8 cellular contexts compared by ENCODE assay signal in genomic region chr4:110196871-110197420, GRCh38. TPM values are rescaled to one million over a fixed set of nuclear protein-coding genes. Genes with fewer than 3 reads are reported as not detected.
DNase-seq lines count a peak whose midpoint lies in the region; ATAC-seq and TF ChIP-seq lines count a peak whose summit lies in the region.

No MANE protein-coding gene starts in this region.

- H2AFZ ChIP-seq in OCI-LY1 (ENCODE audit: low read length) (no peak overlapping the region), neural cell (ENCODE audit: low read depth, low read length) (peak overlapping the region; percentile 51)

- no peak for TF ChIP-seq RAD21 in neural cell (conservative IDR thresholded peaks at IDR 0.05)

- H3K4me1 ChIP-seq in OCI-LY1 (ENCODE audit: insufficient read depth, low read length, severe bottlenecking) (peaks cover 66% of the 10 kb centered on the region), testis (peaks cover 9% of the 10 kb centered on the region)

- peak; percentile 51 for TF ChIP-seq POLR2A in GM18526 (IDR thresholded peaks at IDR 0.05; ENCODE audit: extremely low read depth, insufficient read length)
- TF ChIP-seq POLR2A in testis (IDR thresholded peaks at IDR 0.05) = no peak

- intact Hi-C loops in testis (cut with DNase I; ENCODE audit: low total_unique reads) = no loop called here

- H3K27me3 ChIP-seq in OCI-LY1 (ENCODE audit: insufficient read depth, low read length) = no peaks in the 10 kb centered on the region
- no peaks in the 10 kb centered on the region for H3K27me3 ChIP-seq in neural cell (ENCODE audit: insufficient read depth, low read depth, low read length)
- no peaks in the 10 kb centered on the region for H3K27me3 ChIP-seq in testis

- H3K4me2 ChIP-seq in OCI-LY1 (ENCODE audit: low read length) (peak overlapping the region; percentile 95), neural cell (ENCODE audit: low read length) (peak overlapping the region; percentile 42)

- H3F3A ChIP-seq in OCI-LY1 (ENCODE audit: insufficient read depth, low read length) = no peaks in the 10 kb centered on the region; the same call in 1 of the 2 replicates
- H3F3A ChIP-seq in neural cell (ENCODE audit: insufficient read depth, low read length, poor library complexity, severe bottlenecking) = peaks cover 7% of the 10 kb centered on the region

- H3K9ac ChIP-seq in OCI-LY1 (ENCODE audit: low read length) (peak overlapping the region; percentile 79), neural cell (ENCODE audit: low read length) (peak overlapping the region; percentile 90)

- H4K20me1 ChIP-seq in OCI-LY1 (ENCODE audit: insufficient read depth, low read length) = no peaks in the 10 kb centered on the region
- H4K20me1 ChIP-seq in neural cell (ENCODE audit: insufficient read depth) = no peaks in the 10 kb centered on the region

- TF ChIP-seq CTCF in OCI-LY1 (IDR thresholded peaks at IDR 0.05; ENCODE audit: low read length) (no peak), fibroblast of villous mesenchyme (IDR thresholded peaks at IDR 0.05; ENCODE audit: insufficient read depth, low read depth, low read length) (no peak), neural cell (IDR thresholded peaks at IDR 0.05; ENCODE audit: poor library complexity, severe bottlenecking) (no peak), testis (IDR thresholded peaks at IDR 0.05) (no peak)

- 0 to 1% methylated on average over 2 to 34 of the region's 44 CpGs for WGBS in testis, 2 donors

- no peak for TF ChIP-seq EP300 in neural cell (conservative IDR thresholded peaks at IDR 0.05; ENCODE audit: poor library complexity, severe bottlenecking)

- peak; percentile 29 for ATAC-seq in HG03045 (IDR thresholded peaks at IDR 0.05; ENCODE audit: unreplicated experiment)

- H3K9me3 ChIP-seq in OCI-LY1 (ENCODE audit: low read length) (no peaks in the 10 kb centered on the region), neural cell (ENCODE audit: low read length) (no peaks in the 10 kb centered on the region), testis (no peaks in the 10 kb centered on the region)

- H3K36me3 ChIP-seq in OCI-LY1 (ENCODE audit: insufficient read depth, low read length) (peaks cover 18% of the 10 kb centered on the region), neural cell (ENCODE audit: insufficient read depth, low read length) (no peaks in the 10 kb centered on the region), testis (ENCODE audit: low read depth, missing control alignments) (no peaks in the 10 kb centered on the region)

- DNase-seq in A172 (ENCODE audit: low spot score) (peak; percentile 16), fibroblast of villous mesenchyme (ENCODE audit: low read depth) (peak; percentile 42), testis (peak; percentile 50)
- DNase-seq in activated effector memory CD4-positive, alpha-beta T cell treated with Interleukin-2 at 50 U/mL for 16 hours = peak; percentile 47

- H3K9me2 ChIP-seq in OCI-LY1 (ENCODE audit: low read depth, low read length) (no peaks in the 10 kb centered on the region), neural cell (ENCODE audit: insufficient read depth, low read length) (no peaks in the 10 kb centered on the region)

- peak overlapping the region; percentile 95 for H3K27ac ChIP-seq in OCI-LY1 (ENCODE audit: low read depth, low read length, poor library complexity, severe bottlenecking)
- peak overlapping the region; percentile 92 for H3K27ac ChIP-seq in neural cell (ENCODE audit: low read length)
- peak overlapping the region; percentile 80 to 87 for H3K27ac ChIP-seq in testis

- H3K79me2 ChIP-seq in OCI-LY1 (ENCODE audit: insufficient read depth, low read length) (peaks cover 26% of the 10 kb centered on the region), neural cell (replicated peaks; ENCODE audit: insufficient read depth, low read length) (peaks cover 51% of the 10 kb centered on the region)

- peak overlapping the region; percentile 83 for H3K4me3 ChIP-seq in OCI-LY1 (ENCODE audit: low read depth, low read length, poor library complexity, severe bottlenecking)
- peak overlapping the region; percentile 82 for H3K4me3 ChIP-seq in fibroblast of villous mesenchyme (ENCODE audit: low read depth, low read length)
- peak overlapping the region; percentile 90 for H3K4me3 ChIP-seq in neural cell (ENCODE audit: low read length)
- H3K4me3 ChIP-seq in testis = peak overlapping the region; percentile 85 to 88

TF ChIP-seq in neural cell, 6 proteins besides CTCF, POLR2A, EP300 and RAD21:
- TF ChIP-seq POLR2AphosphoS5 (IDR thresholded peaks at IDR 0.05) (peak; percentile 17), SMC3 (conservative IDR thresholded peaks at IDR 0.05; ENCODE audit: poor library complexity) (no peak)

RNA-seq across cellular contexts. Expression of gene ELOVL6, which starts 1.5 kb away (rescaled TPM):
- total RNA-seq in A172 (2014; rRNA removed; shearing (Covaris generic)) = 7.8 and 19.3 TPM in 2 replicates
- total RNA-seq in fibroblast of villous mesenchyme (15.1 and 25.0 TPM in 2 replicates), testis (1 to 10 TPM; 1.3 to 1.5 TPM)
- polyA plus RNA-seq in neural cell (17.5 and 21.3 TPM in 2 replicates), testis (ENCODE audit: insufficient read depth, low read depth, low replicate concordance) (3.5 TPM)
- polyA minus RNA-seq in neural cell = 48.5 and 70.5 TPM in 2 replicates

Comparison
In these comparisons a context has a peak if more than half of its experiments do, and no peak if none do; other contexts are left out.
1. Peak in every context shown above with its lines: DNase-seq, ATAC-seq, H3K4me3 ChIP-seq and H3K27ac ChIP-seq.